Comparison of ENCODE assay signal across 16 cellular contexts in genomic region chr4:105389167-105389566, GRCh38.
"Had no signal": no experiment of that assay in that cellular context is flagged by ENCODE, and none has a peak within 500 bp of the region (broad histone marks: within the 10 kb centered on the region; RNA-seq: fewer than 3 reads in every experiment).

No MANE protein-coding gene starts in this region.

- H3K27me3 Mint-ChIP-seq: naive B cell had no signal

- ATAC-seq: activated naive CD4-positive, alpha-beta T cell treated with anti-CD3 and anti-CD28 coated beads, Interleukin-2, amount 50 U/mL, for 72 hours; left cardiac atrium; right cardiac atrium had no signal

- H3K27ac Mint-ChIP-seq: activated naive CD4-positive, alpha-beta T cell treated with anti-CD3 and anti-CD28 coated beads, Interleukin-2, amount 50 U/mL, for 72 hours; immature natural killer cell; naive B cell had no signal

- H3K4me3 Mint-ChIP-seq: immature natural killer cell, naive B cell had no signal

- H3K4me1 Mint-ChIP-seq: naive B cell had no signal

- H3K4me3 ChIP-seq: coronary artery, lung, tibial artery, uterus had no signal

- DNase-seq: activated CD4-positive, alpha-beta T cell treated with anti-CD3 and anti-CD28 coated beads for 48 hours; activated effector memory CD4-positive, alpha-beta T cell treated with Interleukin-2 at 50 U/mL for 16 hours; anterior cingulate cortex; effector memory CD4-positive, alpha-beta T cell; glutamatergic neuron; immature natural killer cell; left cardiac atrium; naive B cell; right cardiac atrium; small intestine; T1000; tibial artery; uterus had no signal

- H3K9me3 Mint-ChIP-seq: activated naive CD4-positive, alpha-beta T cell treated with anti-CD3 and anti-CD28 coated beads, Interleukin-2, amount 50 U/mL, for 72 hours; immature natural killer cell; naive B cell had no signal
